Comparison of ENCODE assay signal across 8 cellular contexts in genomic region chr3:122572940-122573412, GRCh38. TPM values are rescaled to one million over a fixed set of nuclear protein-coding genes. Genes with fewer than 3 reads are reported as not detected.
A peak's percentile ranks its signal among the peaks of the same experiment; 100 is the strongest.
DNase-seq lines count a peak whose midpoint lies in the region; ATAC-seq, FAIRE-seq and TF ChIP-seq lines count a peak whose summit lies in the region.

No MANE protein-coding gene starts in this region.

- POLR2A ChIA-PET in CD4-positive, alpha-beta memory T cell (lab: Charles Lee; ENCODE audit: partially characterized antibody) = interaction anchor here (0.7 to 7.2 kb wide), 2 partner anchors 7 to 9 kb away, joined by 3 to 104 read pairs; partner anchors contain the start of genes DTX3L and PARP9
- POLR2A ChIA-PET in Panc1 (lab: Charles Lee) = no interaction called here

- H3K9me3 ChIP-seq in CD4-positive, alpha-beta memory T cell (ENCODE audit: control insufficient read depth in 1 of 2, low read length in 2 of 2) = no peaks in the 10 kb centered on the region
- H3K9me3 ChIP-seq in Panc1 (ENCODE audit: control insufficient read depth, insufficient read depth, low read depth, low read length) (no peaks in the 10 kb centered on the region), trophoblast cell (ENCODE audit: insufficient read depth, low read depth, low read length) (no peaks in the 10 kb centered on the region)

- H3K27ac ChIP-seq in CD4-positive, alpha-beta memory T cell (ENCODE audit: low read depth, low read length) = no peak overlapping the region
- H3K27ac ChIP-seq in Panc1 (ENCODE audit: low read length) (no peak overlapping the region), trophoblast cell (ENCODE audit: low read depth, low read length) (no peak overlapping the region)

- intact Hi-C loops in CD4-positive, alpha-beta memory T cell (cut with micrococcal nuclease) = no loop called here
- intact Hi-C loops in Panc1 (cut with micrococcal nuclease; ENCODE audit: unreplicated experiment) = no loop called here

- CTCF ChIA-PET in CD4-positive, alpha-beta memory T cell (lab: Charles Lee; ENCODE audit: partially characterized antibody) = interaction anchor here (1.0 to 3.6 kb wide), 2 partner anchors 13 to 106 kb away, joined by 3 to 25 read pairs; partner anchors contain the start of gene PARP14
- CTCF ChIA-PET in Panc1 (lab: Charles Lee) = no interaction called here

- H3K4me3 ChIP-seq in CD4-positive, alpha-beta memory T cell (ENCODE audit: low read length in 2 of 2) = no peak overlapping the region
- H3K4me3 ChIP-seq in Panc1 (ENCODE audit: low read depth in 2 of 2, low read length in 2 of 2) (no peak overlapping the region), trophoblast cell (ENCODE audit: low read depth, low read length) (no peak overlapping the region)

- peak overlapping the region; percentile 1 to 91 (median 76) for H3K27ac Mint-ChIP-seq in CD4-positive, alpha-beta memory T cell

- no peak for TF ChIP-seq POLR2A in H54 (IDR thresholded peaks at IDR 0.05; ENCODE audit: low read depth, low read length)

- no peak overlapping the region for H2BK5ac ChIP-seq in trophoblast cell (ENCODE audit: low read depth, low read length, poor library complexity)

- no peak overlapping the region for H2BK120ac ChIP-seq in trophoblast cell (ENCODE audit: insufficient read depth, low read length, poor library complexity)

- H3K27me3 Mint-ChIP-seq in CD4-positive, alpha-beta memory T cell = no peaks in the 10 kb centered on the region

- H3K79me2 ChIP-seq in trophoblast cell (ENCODE audit: control insufficient read depth, insufficient read depth, low read length, poor library complexity) = peaks cover 2% of the 10 kb centered on the region

- H2AK5ac ChIP-seq in trophoblast cell (ENCODE audit: low read length) = no peak overlapping the region

- H4K8ac ChIP-seq in trophoblast cell (ENCODE audit: low read depth, low read length) = no peak overlapping the region

- peaks cover 22% of the 10 kb centered on the region for H3K36me3 ChIP-seq in CD4-positive, alpha-beta memory T cell (ENCODE audit: insufficient read depth, low read length)
- H3K36me3 ChIP-seq in Panc1 (ENCODE audit: control insufficient read depth, insufficient read depth, low read length) (no peaks in the 10 kb centered on the region), trophoblast cell (ENCODE audit: control insufficient read depth in 1 of 2, insufficient read depth in 2 of 2, low read length in 2 of 2) (no peaks in the 10 kb centered on the region)

- in situ Hi-C loops in Panc1 (cut with HindIII; ENCODE audit: low pct_unique_long_range_greater_than_20kb, low sequenced_read_pairs) = no loop called here

- no peaks in the 10 kb centered on the region for H3K79me1 ChIP-seq in trophoblast cell (ENCODE audit: low read length)

- H2BK12ac ChIP-seq in trophoblast cell (ENCODE audit: low read length) = peak overlapping the region; percentile 11

- peak in 2 of 5 donors; percentile 19 to 51 for DNase-seq in CD4-positive, alpha-beta memory T cell
- DNase-seq in H54 (ENCODE audit: insufficient read length, low spot score) = peak; percentile 33
- no peak for DNase-seq in Panc1 (ENCODE audit: low read depth, low spot score)
- peak; percentile 20 to 87 for DNase-seq in dermis microvascular lymphatic vessel endothelial cell (ENCODE audit: low read depth in 2 of 2)
- peak; percentile 12 to 22 for DNase-seq in trophoblast cell
- no peak for DNase-seq in hippocampal formation (lab: John Stamatoyannopoulos, UW)
- no peak for DNase-seq in activated CD4-positive, CD25-positive, alpha-beta regulatory T cell (lab: John Stamatoyannopoulos, UW)

- H3K9me3 Mint-ChIP-seq in CD4-positive, alpha-beta memory T cell = no peaks in the 10 kb centered on the region

- peak; percentile 97 for FAIRE-seq in H54 (lab: Jason Lieb, UNC)

- H3K4me2 ChIP-seq in trophoblast cell (ENCODE audit: low read length) = no peak overlapping the region

- H2AFZ ChIP-seq in trophoblast cell (ENCODE audit: insufficient read depth, low read length, poor library complexity) = no peak overlapping the region

- peaks cover 56% of the 10 kb centered on the region for H3K4me1 ChIP-seq in CD4-positive, alpha-beta memory T cell (ENCODE audit: insufficient read depth, low read length)
- 0 out of 2 replicates have a peak, but pooled peaks cover 3% of the 10 kb centered on the region for H3K4me1 ChIP-seq in Panc1 (ENCODE audit: control insufficient read depth, insufficient read depth, low read length)
- peaks cover 4 to 6% of the 10 kb centered on the region in 2 experiments for H3K4me1 ChIP-seq in trophoblast cell (ENCODE audit: control insufficient read depth in 1 of 2, insufficient read depth in 2 of 2, low read length in 2 of 2)

- no peaks in the 10 kb centered on the region for H3K27me3 ChIP-seq in CD4-positive, alpha-beta memory T cell (ENCODE audit: insufficient read depth, low read length)
- no peaks in the 10 kb centered on the region for H3K27me3 ChIP-seq in Panc1 (ENCODE audit: control insufficient read depth, insufficient read depth, low read length)
- peaks cover 6% of the 10 kb centered on the region for H3K27me3 ChIP-seq in trophoblast cell (ENCODE audit: insufficient read depth, low read length)

- H3K9ac ChIP-seq in trophoblast cell (ENCODE audit: low read length) = no peak overlapping the region

- no peak overlapping the region for H4K12ac ChIP-seq in trophoblast cell (ENCODE audit: low read depth, low read length)

- H4K91ac ChIP-seq in trophoblast cell (ENCODE audit: low read depth, low read length) = no peak overlapping the region

- peaks cover 50 to 81% (median 60%) of the 10 kb centered on the region in 4 donors for H3K4me1 Mint-ChIP-seq in CD4-positive, alpha-beta memory T cell

- H3K4me3 Mint-ChIP-seq in CD4-positive, alpha-beta memory T cell = peak overlapping the region in 1 of 8 donors; percentile 52

- H3K23ac ChIP-seq in trophoblast cell (ENCODE audit: low read length) = no peak overlapping the region

- TSS peak; percentile 22 for BruUV-seq in Panc1 (replicated peaks; lab: Mats Ljungman, UMichigan)

- ATAC-seq in Panc1 (peak; percentile 84), GM19035 (IDR thresholded peaks at IDR 0.05; ENCODE audit: unreplicated experiment) (no peak)

- H3K4ac ChIP-seq in trophoblast cell (ENCODE audit: low read depth, low read length) = no peak overlapping the region

- peaks cover 43 to 67% of the 10 kb centered on the region in 2 donors for H3K36me3 Mint-ChIP-seq in CD4-positive, alpha-beta memory T cell

- no peak for TF ChIP-seq CTCF in Panc1 (IDR thresholded peaks at IDR 0.05)

- no peak overlapping the region for H3K14ac ChIP-seq in trophoblast cell (ENCODE audit: low read length)

- no peak overlapping the region for H3K18ac ChIP-seq in trophoblast cell (ENCODE audit: low read length)

- WGBS in trophoblast cell (ENCODE audit: extremely low coverage, insufficient coverage, insufficient read length) = no CpG with 5 or more reads among the region's 3 CpGs

RNA-seq across cellular contexts. Expression of gene PARP15, which starts 4.5 kb away (rescaled TPM):
- 10 to 100 TPM; 74.5 to 78.0 TPM for total RNA-seq in CD4-positive, alpha-beta memory T cell
- 10 to 100 TPM in 1 of 2 donors, 1 to 10 TPM in 1; 7.6 to 11.9 TPM for polyA plus RNA-seq in CD4-positive, alpha-beta memory T cell
- total RNA-seq in Panc1 (2021; ENCODE audit: unreplicated experiment) (0.21 TPM), dermis microvascular lymphatic vessel endothelial cell (0.39 and 1.0 TPM in 2 replicates)
- polyA plus RNA-seq in Panc1 (2012; ENCODE audit: insufficient read length) = not detected
- 0.01 TPM in 1 of 2 replicates, not detected in the other for polyA plus RNA-seq in trophoblast cell (2013)

RNA-seq across cellular contexts. Expression of gene DTX3L, which starts 8.8 kb away (rescaled TPM):
- 10 to 100 TPM; 49.3 to 51.0 TPM for total RNA-seq in CD4-positive, alpha-beta memory T cell
- 10 to 100 TPM; 14.8 to 34.4 TPM for polyA plus RNA-seq in CD4-positive, alpha-beta memory T cell
- 32.3 TPM for total RNA-seq in Panc1 (2021; ENCODE audit: unreplicated experiment)
- 8.7 TPM for polyA plus RNA-seq in Panc1 (2012; ENCODE audit: insufficient read length)
- 18.1 and 21.4 TPM in 2 replicates for total RNA-seq in dermis microvascular lymphatic vessel endothelial cell
- polyA plus RNA-seq in trophoblast cell (2013) = 2.6 and 2.8 TPM in 2 replicates

RNA-seq across cellular contexts. Expression of gene PARP9, which starts 8.9 kb away (rescaled TPM):
- total RNA-seq in CD4-positive, alpha-beta memory T cell = 10 to 100 TPM; 24.0 to 26.0 TPM
- 10 to 100 TPM; 23.1 to 43.4 TPM for polyA plus RNA-seq in CD4-positive, alpha-beta memory T cell
- total RNA-seq in Panc1 (2021; ENCODE audit: unreplicated experiment) = 14.5 TPM
- 8.3 TPM for polyA plus RNA-seq in Panc1 (2012; ENCODE audit: insufficient read length)
- 12.4 and 13.6 TPM in 2 replicates for total RNA-seq in dermis microvascular lymphatic vessel endothelial cell
- 1.2 TPM in 2 replicates for polyA plus RNA-seq in trophoblast cell (2013)

RNA-seq across cellular contexts. Expression of gene KPNA1, which starts 58.2 kb away (rescaled TPM):
- 10 to 100 TPM; 67.4 to 71.5 TPM for total RNA-seq in CD4-positive, alpha-beta memory T cell
- 10 to 100 TPM; 45.6 to 51.3 TPM for polyA plus RNA-seq in CD4-positive, alpha-beta memory T cell
- total RNA-seq in Panc1 (2021; ENCODE audit: unreplicated experiment) (118 TPM), dermis microvascular lymphatic vessel endothelial cell (20.9 and 25.7 TPM in 2 replicates)
- polyA plus RNA-seq in Panc1 (2012; ENCODE audit: insufficient read length) = 44.9 TPM
- 53.7 and 54.8 TPM in 2 replicates for polyA plus RNA-seq in trophoblast cell (2013)

Comparison
In these comparisons a context has a peak if more than half of its experiments do, and no peak if none do; other contexts are left out.
1. DNase-seq: peak in H54 (single experiment), dermis microvascular lymphatic vessel endothelial cell (2 of 2) and trophoblast cell (2 of 2); none in Panc1 (single experiment), hippocampal formation (0 of 2) and activated CD4-positive, CD25-positive, alpha-beta regulatory T cell (0 of 4).
2. RNA of gene PARP15, which starts 4.5 kb away (total RNA-seq): 74.5 to 78.0 TPM in CD4-positive, alpha-beta memory T cell; 0.39 to 1.0 TPM in dermis microvascular lymphatic vessel endothelial cell and 0.21 TPM in Panc1 (single experiment); every median in the first group is over 10 times any median in the second.